Comparison of ENCODE assay signal across 8 cellular contexts in the genomic region with DNA sequence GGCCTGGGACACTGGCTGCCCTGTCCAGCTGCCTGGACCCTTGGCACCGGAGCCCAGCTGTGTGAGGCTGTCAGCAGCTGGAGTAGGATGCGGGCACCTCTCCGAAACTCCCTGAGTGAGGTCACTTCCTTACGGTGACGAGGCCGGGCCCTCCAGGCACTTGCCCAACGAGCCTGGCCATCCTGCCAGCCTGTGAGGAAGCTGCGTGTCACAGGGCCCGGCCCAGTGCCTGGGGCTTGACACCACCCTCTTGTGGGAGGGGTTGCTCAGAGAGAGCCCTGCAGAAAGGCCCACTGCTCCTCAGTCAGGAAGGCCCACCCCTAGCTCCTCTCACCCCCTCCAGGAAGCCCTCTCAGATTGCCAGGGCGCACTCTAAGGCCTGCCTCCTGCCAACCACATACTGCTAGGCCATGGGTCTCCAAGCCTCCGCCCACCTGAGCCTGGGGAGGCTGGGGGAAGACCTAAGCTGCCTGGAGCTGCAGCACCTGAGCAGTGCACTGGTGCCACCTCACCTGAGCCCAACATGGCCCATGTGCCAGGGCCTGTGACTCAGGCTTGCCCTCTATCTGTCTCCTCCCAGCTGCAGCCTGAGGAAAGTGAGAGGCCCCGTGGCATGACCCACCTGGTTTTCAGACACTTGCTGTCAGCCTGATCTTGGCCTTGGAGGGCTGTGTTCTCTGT. TPM values are rescaled to one million over a fixed set of nuclear protein-coding genes. Genes with fewer than 3 reads are reported as not detected.
DNase-seq lines count a peak whose midpoint lies in the region; ATAC-seq and TF ChIP-seq lines count a peak whose summit lies in the region.

No MANE protein-coding gene starts in this region.

- TF ChIP-seq CTCF in GM10248 (IDR thresholded peaks at IDR 0.05; ENCODE audit: control extremely low read depth, extremely low read depth, low read depth, missing control alignments) (no peak), NB4 (IDR thresholded peaks at IDR 0.05; ENCODE audit: low read depth, low read length) (no peak), heart left ventricle (IDR thresholded peaks at IDR 0.05) (no peak)

- peaks cover 12% of the 10 kb centered on the region for H3K9me3 Mint-ChIP-seq in activated naive CD4-positive, alpha-beta T cell treated with anti-CD3 and anti-CD28 coated beads for 36 hours

- POLR2A ChIA-PET in GM10248 (lab: Yijun Ruan, JAX) = no interaction called here

- H3K27ac Mint-ChIP-seq in activated naive CD4-positive, alpha-beta T cell treated with anti-CD3 and anti-CD28 coated beads for 36 hours = no peak overlapping the region

- H3K4me1 ChIP-seq in heart left ventricle = peaks cover 4 to 33% (median 14%) of the 10 kb centered on the region in 12 donors

- DNase-seq in GM10248 (ENCODE audit: extremely low spot score) = peak; percentile 18
- peak; percentile 94 for DNase-seq in NB4 (ENCODE audit: low read depth)
- DNase-seq in activated naive CD4-positive, alpha-beta T cell treated with anti-CD3 and anti-CD28 coated beads for 36 hours = peak; percentile 72
- peak in 4 of 5 donors; percentile 60 to 87 (median 80) for DNase-seq in heart left ventricle
- peak; percentile 34 to 48 for DNase-seq in stimulated activated CD8-positive, alpha-beta memory T cell treated with anti-CD3 and anti-CD28 coated beads, Interleukin-15, amount 100 ng/mL, for 48 hours (ENCODE audit: low read depth in 2 of 2)
- DNase-seq in cerebellum (ENCODE audit: low spot score) = no peak

- H3K27ac ChIP-seq in heart left ventricle = peak overlapping the region in 1 of 12 donors; percentile 49

- no peaks in the 10 kb centered on the region for H3K36me3 ChIP-seq in heart left ventricle

- ATAC-seq in heart left ventricle (peak in 3 of 4 donors; percentile 36 to 69 (median 69)), HG02981 (IDR thresholded peaks at IDR 0.05; ENCODE audit: unreplicated experiment) (no peak), GM21528 (IDR thresholded peaks at IDR 0.05; ENCODE audit: low FRiP score, unreplicated experiment) (no peak)

- no peak for TF ChIP-seq POLR2A in NB4 (IDR thresholded peaks at IDR 0.05; ENCODE audit: extremely low read depth, insufficient read length)
- TF ChIP-seq POLR2A in heart left ventricle (IDR thresholded peaks at IDR 0.05) = no peak

- 43 to 61% (median 54%) methylated on average over 9 to 12 of the region's 12 CpGs for WGBS in heart left ventricle, 4 donors

- no peak overlapping the region for H3K4me3 Mint-ChIP-seq in activated naive CD4-positive, alpha-beta T cell treated with anti-CD3 and anti-CD28 coated beads for 36 hours

- peaks cover 7% of the 10 kb centered on the region for H3K27me3 Mint-ChIP-seq in activated naive CD4-positive, alpha-beta T cell treated with anti-CD3 and anti-CD28 coated beads for 36 hours (ENCODE audit: low read depth)

- H3K27me3 ChIP-seq in heart left ventricle = peaks cover 7 to 22% (median 12%) of the 10 kb centered on the region in 9 donors

- H3K9me3 ChIP-seq in heart left ventricle = peaks cover 0 to 10% (median 7%) of the 10 kb centered on the region in 12 donors

- H3K36me3 Mint-ChIP-seq in activated naive CD4-positive, alpha-beta T cell treated with anti-CD3 and anti-CD28 coated beads for 36 hours (ENCODE audit: low read depth) = peaks cover 4% of the 10 kb centered on the region

- peaks cover 17% of the 10 kb centered on the region for H3K4me1 Mint-ChIP-seq in activated naive CD4-positive, alpha-beta T cell treated with anti-CD3 and anti-CD28 coated beads for 36 hours (ENCODE audit: low read depth)

- intact Hi-C loops in activated naive CD4-positive, alpha-beta T cell treated with anti-CD3 and anti-CD28 coated beads for 36 hours (cut with micrococcal nuclease) = no loop called here
- intact Hi-C loops in heart left ventricle (cut with DNase I) = no loop called here

- no peak overlapping the region for H3K4me3 ChIP-seq in NB4 (ENCODE audit: low read depth, low read length)
- no peak overlapping the region for H3K4me3 ChIP-seq in heart left ventricle

- CTCF ChIA-PET in GM10248 (lab: Yijun Ruan, JAX) = interaction anchor here (0.7 to 1.7 kb wide), 4 partner anchors 10 to 400 kb away, joined by 3 to 7 read pairs (median 3); no protein-coding TSS in a partner anchor
- CTCF ChIA-PET in activated naive CD4-positive, alpha-beta T cell treated with anti-CD3 and anti-CD28 coated beads for 36 hours (lab: Charles Lee) = interaction anchor here (1.0 to 1.6 kb wide), 4 partner anchors 10 to 158 kb away, joined by 4 to 5 read pairs (median 4); a partner anchor contains a TSS

RNA-seq across cellular contexts. Expression of gene PHLDA2, which starts 4.3 kb away (rescaled TPM):
- 1 to 10 TPM; 2.8 to 3.6 TPM for total RNA-seq in activated naive CD4-positive, alpha-beta T cell treated with anti-CD3 and anti-CD28 coated beads for 36 hours
- 1 to 10 TPM in 3 of 9 donors, under 1 TPM in 4, not detected in 2; 0.40 to 3.2 (median 0.93) TPM for total RNA-seq in heart left ventricle
- polyA plus RNA-seq in heart left ventricle = 1 to 10 TPM; 1.5 to 9.2 TPM
- not detected for total RNA-seq in cerebellum

RNA-seq across cellular contexts. Expression of gene CDKN1C, which starts 47.9 kb away (rescaled TPM):
- under 1 TPM; 0.17 to 0.26 TPM for total RNA-seq in activated naive CD4-positive, alpha-beta T cell treated with anti-CD3 and anti-CD28 coated beads for 36 hours
- total RNA-seq in heart left ventricle = 10 to 100 TPM; 18.8 to 39.1 (median 33.4) TPM
- 10 to 100 TPM; 31.4 to 42.5 TPM for polyA plus RNA-seq in heart left ventricle
- total RNA-seq in cerebellum = 21.8 TPM

RNA-seq across cellular contexts. Expression of gene NAP1L4, which starts 58.6 kb away (rescaled TPM):
- total RNA-seq in activated naive CD4-positive, alpha-beta T cell treated with anti-CD3 and anti-CD28 coated beads for 36 hours = 100 to 1,000 TPM; 240 to 245 TPM
- 100 to 1,000 TPM; 125 to 216 (median 178) TPM for total RNA-seq in heart left ventricle
- polyA plus RNA-seq in heart left ventricle = 100 to 1,000 TPM; 119 to 143 TPM
- 156 TPM for total RNA-seq in cerebellum

Comparison
In these comparisons a context has a peak if more than half of its experiments do, and no peak if none do; other contexts are left out.
1. ATAC-seq: peak in heart left ventricle (3 of 4); none in HG02981 (single experiment) and GM21528 (single experiment).
2. RNA of gene CDKN1C, which starts 47.9 kb away (total RNA-seq): 18.8 to 39.1 TPM in heart left ventricle and 21.8 TPM in cerebellum (single experiment); 0.17 to 0.26 TPM in activated naive CD4-positive, alpha-beta T cell treated with anti-CD3 and anti-CD28 coated beads for 36 hours; every median in the first group is over 10 times any median in the second.